8 cellular contexts compared by ENCODE assay signal in the genomic region with DNA sequence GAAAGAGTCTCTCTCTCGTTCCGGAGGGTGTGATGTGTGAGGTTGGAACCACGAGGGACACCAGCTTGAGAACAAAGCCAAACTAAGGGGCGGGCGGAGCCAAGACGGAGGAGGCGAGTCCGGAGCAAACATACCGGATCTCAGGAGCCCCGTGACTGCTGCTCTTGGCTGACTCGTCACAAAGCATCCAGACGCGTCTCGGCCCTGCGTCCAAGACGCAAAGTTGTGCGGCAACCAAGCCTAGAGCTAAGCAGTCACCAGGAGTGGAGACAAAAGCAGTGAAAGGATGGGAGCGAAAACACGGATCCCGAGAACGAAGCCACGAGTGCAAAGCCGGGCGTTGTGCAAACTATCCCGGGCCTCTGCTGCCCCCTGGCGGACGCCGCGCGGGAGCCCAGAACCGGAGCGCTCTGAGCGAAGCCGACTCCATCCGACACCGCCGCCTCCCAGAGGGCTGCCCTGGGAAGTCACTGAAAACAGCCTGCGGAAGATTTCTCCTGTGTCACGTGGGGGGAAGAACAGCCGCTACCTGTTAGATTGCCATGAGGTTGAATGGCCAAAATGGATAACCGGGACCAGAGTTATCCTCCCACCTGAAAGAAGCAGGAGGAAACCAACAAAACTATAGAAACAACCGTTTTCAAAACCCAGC. TPM values are rescaled to one million over a fixed set of nuclear protein-coding genes. Genes with fewer than 3 reads are reported as not detected.
DNase-seq lines count a peak whose midpoint lies in the region; ATAC-seq and TF ChIP-seq lines count a peak whose summit lies in the region.

No MANE protein-coding gene starts in this region.

- H3F3A ChIP-seq in neural progenitor cell (ENCODE audit: low read depth), result peaks cover 19% of the 10 kb centered on the region

- H4K20me1 ChIP-seq in KMS-11 (ENCODE audit: insufficient read depth) (no peaks in the 10 kb centered on the region), neural progenitor cell (ENCODE audit: low read depth) (no peaks in the 10 kb centered on the region)

- peak overlapping the region; percentile 88 for H3K27ac ChIP-seq in KMS-11
- H3K27ac ChIP-seq in RWPE2 (ENCODE audit: poor library complexity, severe bottlenecking), result no peak overlapping the region
- no peak overlapping the region for H3K27ac ChIP-seq in foreskin keratinocyte
- H3K27ac ChIP-seq in neural progenitor cell, result no peak overlapping the region
- peak overlapping the region in 3 of 5 donors; percentile 18 to 77 (median 59) for H3K27ac ChIP-seq in stomach

- H3K36me3 ChIP-seq in KMS-11 (ENCODE audit: insufficient read depth) (no peaks in the 10 kb centered on the region), RWPE2 (ENCODE audit: low read depth) (no peaks in the 10 kb centered on the region), neural progenitor cell (no peaks in the 10 kb centered on the region), stomach (no peaks in the 10 kb centered on the region)

- H3K4me2 ChIP-seq in KMS-11, result peak overlapping the region; percentile 68
- peak overlapping the region; percentile 76 for H3K4me2 ChIP-seq in neural progenitor cell

- H3K36me3 Mint-ChIP-seq in neural progenitor cell, result no peaks in the 10 kb centered on the region

- H3K9me3 Mint-ChIP-seq in neural progenitor cell, result peaks cover 4% of the 10 kb centered on the region

- TF ChIP-seq EP300 in stomach (IDR thresholded peaks at IDR 0.05), result no peak

- H3K4me1 Mint-ChIP-seq in neural progenitor cell, result peaks cover 25% of the 10 kb centered on the region

- peak overlapping the region; percentile 70 for H3K9ac ChIP-seq in KMS-11
- H3K9ac ChIP-seq in neural progenitor cell, result no peak overlapping the region

- no peaks in the 10 kb centered on the region for H3K79me2 ChIP-seq in KMS-11 (ENCODE audit: insufficient read depth, low read depth)
- no peaks in the 10 kb centered on the region for H3K79me2 ChIP-seq in neural progenitor cell (ENCODE audit: low read depth)

- TF ChIP-seq POLR2A in stomach (IDR thresholded peaks at IDR 0.05), result no peak

- TF ChIP-seq CTCF in KMS-11 (conservative IDR thresholded peaks at IDR 0.05; ENCODE audit: low read depth, low read length), result peak; percentile 93
- TF ChIP-seq CTCF in RWPE2 (IDR thresholded peaks at IDR 0.05; ENCODE audit: poor library complexity, severe bottlenecking), result peak; percentile 92
- TF ChIP-seq CTCF in foreskin keratinocyte (conservative IDR thresholded peaks at IDR 0.05), result peak; percentile 95
- TF ChIP-seq CTCF in neural progenitor cell (IDR thresholded peaks at IDR 0.05), result peak; percentile 97
- TF ChIP-seq CTCF in stomach (IDR thresholded peaks at IDR 0.05), result peak in 6 of 7 experiments; percentile 58 to 95 (median 92)

- H3K27ac Mint-ChIP-seq in neural progenitor cell, result no peak overlapping the region

- H3K4me3 Mint-ChIP-seq in neural progenitor cell, result peak overlapping the region; percentile 82

- DNase-seq in DMS53 treated with DMSO at 0.1 percent for 48 hours (lab: John Stamatoyannopoulos, UW; ENCODE audit: unreplicated experiment) (peak; percentile 73), RWPE2 (ENCODE audit: low spot score) (peak; percentile 82), foreskin keratinocyte (peak; percentile 37 to 67), neural progenitor cell (ENCODE audit: low spot score) (peak; percentile 93), stomach (peak; percentile 92)
- peak; percentile 76 for DNase-seq in activated gamma-delta T cell treated with anti-CD3 and anti-CD28 coated beads, Interleukin-2, amount 50 U/mL, for 16 hours (ENCODE audit: low read depth)

- no peaks in the 10 kb centered on the region for H3K27me3 ChIP-seq in KMS-11 (ENCODE audit: insufficient read depth, low read depth)
- H3K27me3 ChIP-seq in RWPE2 (ENCODE audit: insufficient read depth, poor library complexity, severe bottlenecking), result peaks cover 10% of the 10 kb centered on the region
- H3K27me3 ChIP-seq in foreskin keratinocyte, result peaks cover 21% of the 10 kb centered on the region
- peaks cover 56% of the 10 kb centered on the region for H3K27me3 ChIP-seq in neural progenitor cell
- peaks cover 0 to 29% (median 2%) of the 10 kb centered on the region in 3 donors for H3K27me3 ChIP-seq in stomach

- H2AFZ ChIP-seq in KMS-11 (ENCODE audit: low read depth), result peak overlapping the region; percentile 94
- H2AFZ ChIP-seq in neural progenitor cell (replicated peaks), result peak overlapping the region; percentile 86

- intact Hi-C loops in stomach (cut with DNase I; ENCODE audit: low total_unique reads), result no loop called here

- ATAC-seq in GM21786 (IDR thresholded peaks at IDR 0.05; ENCODE audit: unreplicated experiment) (peak; percentile 89), RWPE2 (ENCODE audit: low read depth) (peak; percentile 89), foreskin keratinocyte (peak; percentile 94)

- H3K4me1 ChIP-seq in KMS-11 (ENCODE audit: low read depth, poor library complexity, severe bottlenecking), result peaks cover 19% of the 10 kb centered on the region
- H3K4me1 ChIP-seq in RWPE2 (ENCODE audit: insufficient read depth, poor library complexity, severe bottlenecking), result no peaks in the 10 kb centered on the region
- no peaks in the 10 kb centered on the region for H3K4me1 ChIP-seq in foreskin keratinocyte
- peaks cover 16% of the 10 kb centered on the region for H3K4me1 ChIP-seq in neural progenitor cell
- peaks cover 15 to 34% (median 26%) of the 10 kb centered on the region in 4 donors for H3K4me1 ChIP-seq in stomach

- H3K27me3 Mint-ChIP-seq in neural progenitor cell (ENCODE audit: insufficient read depth, low read depth), result peaks cover 6% of the 10 kb centered on the region

- H3K4me3 ChIP-seq in KMS-11 (IDR thresholded peaks at IDR 0.05; ENCODE audit: insufficient read depth, low read depth, low read length) (no peak overlapping the region), RWPE2 (ENCODE audit: severe bottlenecking) (peak overlapping the region; percentile 32), neural progenitor cell (peak overlapping the region; percentile 50), stomach (peak overlapping the region; percentile 45 to 51 (median 50))

- H3K9me3 ChIP-seq in RWPE2 (ENCODE audit: severe bottlenecking) (no peaks in the 10 kb centered on the region), neural progenitor cell (ENCODE audit: low read depth) (no peaks in the 10 kb centered on the region), stomach (no peaks in the 10 kb centered on the region)

- 0 to 2% (median 1%) methylated on average over 23 to 42 of the region's 42 CpGs for WGBS in stomach, 5 donors

RNA-seq across cellular contexts. Expression of a gene that starts 46.4 kb away (rescaled TPM):
- not detected in 2 replicates for total RNA-seq in foreskin keratinocyte
- polyA plus RNA-seq in foreskin keratinocyte, result not detected in 2 replicates
- not detected in 2 replicates for total RNA-seq in neural progenitor cell (ENCODE audit: low replicate concordance)
- total RNA-seq in stomach, result 10 to 100 TPM in 1 of 5 donors, 1 to 10 TPM in 1, not detected in 3; 1.3 to 30.4 TPM
- under 1 TPM in 1 of 3 donors, not detected in 2; 0.13 TPM for polyA plus RNA-seq in stomach

Comparison
In these comparisons a context has a peak if more than half of its experiments do, and no peak if none do; other contexts are left out.
1. H3K27ac ChIP-seq: peak in KMS-11 (single experiment) and stomach (3 of 5); none in RWPE2 (single experiment), foreskin keratinocyte (single experiment) and neural progenitor cell (single experiment).
2. Peak in every context shown above with its lines, with median percentiles within 50 percentile points of each other: DNase-seq, ATAC-seq and CTCF ChIP-seq.